In genomic region chr15:94470492-94470891, GRCh38 we compare ENCODE assay signal across 22 cellular contexts.
DNase-seq lines count a peak whose midpoint lies in the region; ATAC-seq and TF ChIP-seq lines count a peak whose summit lies in the region.
"Had no signal": no experiment of that assay in that cellular context is flagged by ENCODE, and none has a peak within 500 bp of the region (broad histone marks: within the 10 kb centered on the region; RNA-seq: fewer than 3 reads in every experiment).

No MANE protein-coding gene starts in this region.

- no peaks in the 10 kb centered on the region for H3K4me1 ChIP-seq in spleen
- H3K4me1 ChIP-seq: Caco-2, HAP-1, Peyer's patch had no signal

- POLR2A ChIA-PET in RWPE1 (lab: Yijun Ruan, JAX; ENCODE audit: low non-redundant PET), result no interaction called here

- DNase-seq in MV-4-11 (lab: John Stamatoyannopoulos, UW) (peak; percentile 24), RWPE1 (ENCODE audit: low spot score) (peak; percentile 38), epithelial cell of prostate (ENCODE audit: low read depth, low spot score) (peak; percentile 44), left colon (no peak), NCI-H526 (lab: John Stamatoyannopoulos, UW) (no peak), NCI-H1694 (lab: John Stamatoyannopoulos, UW) (no peak), spleen (no peak)
- DNase-seq: C1 segment of cervical spinal cord; Caco-2; CD8-positive, alpha-beta T cell; GOT3; HFFc6; NCI-H1092 treated with DMSO at 0.1 percent for 48 hours; NCI-H1436; NCI-H187 treated with DMSO at 0.1 percent for 48 hours; NCI-H2171 treated with DMSO at 0.1 percent for 48 hours; NCI-H345; NCI-H510A treated with DMSO at 0.1 percent for 48 hours; Peyer's patch; SK-N-SH had no signal

- H3K27ac ChIP-seq in RWPE1 (no peak overlapping the region), epithelial cell of prostate (peak overlapping the region; percentile 28), spleen (no peak overlapping the region)
- H3K27ac ChIP-seq: Peyer's patch had no signal

- TF ChIP-seq CTCF in RWPE1 (conservative IDR thresholded peaks at IDR 0.05; ENCODE audit: low read depth), result no peak
- TF ChIP-seq CTCF in spleen (IDR thresholded peaks at IDR 0.05 in 8 of 11, conservative IDR thresholded peaks at IDR 0.05 in 3 of 11), result no peak

- ATAC-seq in left colon (peak; percentile 81), GM18870 (IDR thresholded peaks at IDR 0.05; ENCODE audit: unreplicated experiment) (no peak)
- ATAC-seq: CD8-positive, alpha-beta T cell had no signal

- intact Hi-C loops in left colon (cut with DNase I, micrococcal nuclease) (no loop called here), spleen (cut with DNase I; ENCODE audit: low total_unique reads) (no loop called here)

- H3K4me3 ChIP-seq in spleen, result no peak overlapping the region
- H3K4me3 ChIP-seq: HAP-1, Peyer's patch had no signal

- H3K9me3 ChIP-seq in spleen, result no peaks in the 10 kb centered on the region
- H3K9me3 ChIP-seq: Caco-2, HAP-1, Peyer's patch had no signal

- no peaks in the 10 kb centered on the region for H3K27me3 ChIP-seq in spleen (replicated peaks in 1 of 7)
- H3K27me3 ChIP-seq: Peyer's patch had no signal

- CTCF ChIA-PET in RWPE1 (lab: Yijun Ruan, JAX), result no interaction called here

- TF ChIP-seq POLR2A in spleen (IDR thresholded peaks at IDR 0.05), result no peak

- 44 to 58% (median 46%) methylated on average over 2 of the region's 2 CpGs for WGBS in spleen, 5 donors

- peaks cover 0 to 99% (median 19%) of the 10 kb centered on the region in 6 donors for H3K36me3 ChIP-seq in spleen
- H3K36me3 ChIP-seq: HAP-1, Peyer's patch had no signal

Comparison
In these comparisons a context has a peak if more than half of its experiments do, and no peak if none do; other contexts are left out.
1. DNase-seq: peak in MV-4-11 (single experiment), RWPE1 (single experiment) and epithelial cell of prostate (single experiment); none in left colon (0 of 2), NCI-H526 (0 of 2), NCI-H1694 (single experiment) and spleen (single experiment).